ENCODE assay signal across 1 cellular context in the genomic region with DNA sequence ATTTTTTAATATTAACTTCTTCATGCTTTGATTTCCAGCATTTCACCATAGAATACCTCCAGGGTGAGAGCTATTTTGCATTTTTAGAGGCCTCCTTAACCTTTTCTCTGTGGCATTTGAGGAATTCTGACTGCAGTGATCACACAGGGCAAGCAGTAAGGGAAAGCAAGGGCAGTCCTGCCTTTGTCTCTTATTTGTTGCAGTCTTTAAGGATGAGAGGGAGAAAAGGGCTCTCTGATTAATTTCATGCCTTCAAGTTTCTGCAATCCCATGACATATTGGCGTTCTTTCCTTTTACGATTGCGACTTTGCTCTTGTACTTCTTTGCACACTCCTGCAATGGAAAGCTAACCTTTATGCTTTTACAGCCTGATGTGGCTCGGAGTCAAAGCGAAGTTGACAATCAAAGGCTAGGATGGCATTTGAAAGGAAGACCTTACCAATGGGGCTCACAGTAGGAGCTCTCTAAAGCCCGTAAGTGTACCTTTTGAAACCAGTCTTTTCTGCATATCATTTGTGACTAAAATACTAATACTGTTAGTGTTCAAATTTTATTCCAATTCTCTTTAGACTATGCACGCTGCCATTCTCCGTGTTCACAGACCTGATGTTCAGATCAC.
A peak's percentile ranks its signal among the peaks of the same experiment; 100 is the strongest.
TF ChIP-seq lines count a peak whose summit lies in the region.

No MANE protein-coding gene starts in this region.

TF ChIP-seq in H1, 55 proteins besides CTCF, POLR2A, EP300 and RAD21:
- TF ChIP-seq, protein P1, sequence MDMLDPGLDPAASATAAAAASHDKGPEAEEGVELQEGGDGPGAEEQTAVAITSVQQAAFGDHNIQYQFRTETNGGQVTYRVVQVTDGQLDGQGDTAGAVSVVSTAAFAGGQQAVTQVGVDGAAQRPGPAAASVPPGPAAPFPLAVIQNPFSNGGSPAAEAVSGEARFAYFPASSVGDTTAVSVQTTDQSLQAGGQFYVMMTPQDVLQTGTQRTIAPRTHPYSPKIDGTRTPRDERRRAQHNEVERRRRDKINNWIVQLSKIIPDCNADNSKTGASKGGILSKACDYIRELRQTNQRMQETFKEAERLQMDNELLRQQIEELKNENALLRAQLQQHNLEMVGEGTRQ (IDR thresholded peaks at IDR 0.05; ENCODE audit: low read length) = no peak
- peak; percentile 80 for TF ChIP-seq ASH2L (IDR thresholded peaks at IDR 0.05; ENCODE audit: low read length)
- TF ChIP-seq, protein P2, sequence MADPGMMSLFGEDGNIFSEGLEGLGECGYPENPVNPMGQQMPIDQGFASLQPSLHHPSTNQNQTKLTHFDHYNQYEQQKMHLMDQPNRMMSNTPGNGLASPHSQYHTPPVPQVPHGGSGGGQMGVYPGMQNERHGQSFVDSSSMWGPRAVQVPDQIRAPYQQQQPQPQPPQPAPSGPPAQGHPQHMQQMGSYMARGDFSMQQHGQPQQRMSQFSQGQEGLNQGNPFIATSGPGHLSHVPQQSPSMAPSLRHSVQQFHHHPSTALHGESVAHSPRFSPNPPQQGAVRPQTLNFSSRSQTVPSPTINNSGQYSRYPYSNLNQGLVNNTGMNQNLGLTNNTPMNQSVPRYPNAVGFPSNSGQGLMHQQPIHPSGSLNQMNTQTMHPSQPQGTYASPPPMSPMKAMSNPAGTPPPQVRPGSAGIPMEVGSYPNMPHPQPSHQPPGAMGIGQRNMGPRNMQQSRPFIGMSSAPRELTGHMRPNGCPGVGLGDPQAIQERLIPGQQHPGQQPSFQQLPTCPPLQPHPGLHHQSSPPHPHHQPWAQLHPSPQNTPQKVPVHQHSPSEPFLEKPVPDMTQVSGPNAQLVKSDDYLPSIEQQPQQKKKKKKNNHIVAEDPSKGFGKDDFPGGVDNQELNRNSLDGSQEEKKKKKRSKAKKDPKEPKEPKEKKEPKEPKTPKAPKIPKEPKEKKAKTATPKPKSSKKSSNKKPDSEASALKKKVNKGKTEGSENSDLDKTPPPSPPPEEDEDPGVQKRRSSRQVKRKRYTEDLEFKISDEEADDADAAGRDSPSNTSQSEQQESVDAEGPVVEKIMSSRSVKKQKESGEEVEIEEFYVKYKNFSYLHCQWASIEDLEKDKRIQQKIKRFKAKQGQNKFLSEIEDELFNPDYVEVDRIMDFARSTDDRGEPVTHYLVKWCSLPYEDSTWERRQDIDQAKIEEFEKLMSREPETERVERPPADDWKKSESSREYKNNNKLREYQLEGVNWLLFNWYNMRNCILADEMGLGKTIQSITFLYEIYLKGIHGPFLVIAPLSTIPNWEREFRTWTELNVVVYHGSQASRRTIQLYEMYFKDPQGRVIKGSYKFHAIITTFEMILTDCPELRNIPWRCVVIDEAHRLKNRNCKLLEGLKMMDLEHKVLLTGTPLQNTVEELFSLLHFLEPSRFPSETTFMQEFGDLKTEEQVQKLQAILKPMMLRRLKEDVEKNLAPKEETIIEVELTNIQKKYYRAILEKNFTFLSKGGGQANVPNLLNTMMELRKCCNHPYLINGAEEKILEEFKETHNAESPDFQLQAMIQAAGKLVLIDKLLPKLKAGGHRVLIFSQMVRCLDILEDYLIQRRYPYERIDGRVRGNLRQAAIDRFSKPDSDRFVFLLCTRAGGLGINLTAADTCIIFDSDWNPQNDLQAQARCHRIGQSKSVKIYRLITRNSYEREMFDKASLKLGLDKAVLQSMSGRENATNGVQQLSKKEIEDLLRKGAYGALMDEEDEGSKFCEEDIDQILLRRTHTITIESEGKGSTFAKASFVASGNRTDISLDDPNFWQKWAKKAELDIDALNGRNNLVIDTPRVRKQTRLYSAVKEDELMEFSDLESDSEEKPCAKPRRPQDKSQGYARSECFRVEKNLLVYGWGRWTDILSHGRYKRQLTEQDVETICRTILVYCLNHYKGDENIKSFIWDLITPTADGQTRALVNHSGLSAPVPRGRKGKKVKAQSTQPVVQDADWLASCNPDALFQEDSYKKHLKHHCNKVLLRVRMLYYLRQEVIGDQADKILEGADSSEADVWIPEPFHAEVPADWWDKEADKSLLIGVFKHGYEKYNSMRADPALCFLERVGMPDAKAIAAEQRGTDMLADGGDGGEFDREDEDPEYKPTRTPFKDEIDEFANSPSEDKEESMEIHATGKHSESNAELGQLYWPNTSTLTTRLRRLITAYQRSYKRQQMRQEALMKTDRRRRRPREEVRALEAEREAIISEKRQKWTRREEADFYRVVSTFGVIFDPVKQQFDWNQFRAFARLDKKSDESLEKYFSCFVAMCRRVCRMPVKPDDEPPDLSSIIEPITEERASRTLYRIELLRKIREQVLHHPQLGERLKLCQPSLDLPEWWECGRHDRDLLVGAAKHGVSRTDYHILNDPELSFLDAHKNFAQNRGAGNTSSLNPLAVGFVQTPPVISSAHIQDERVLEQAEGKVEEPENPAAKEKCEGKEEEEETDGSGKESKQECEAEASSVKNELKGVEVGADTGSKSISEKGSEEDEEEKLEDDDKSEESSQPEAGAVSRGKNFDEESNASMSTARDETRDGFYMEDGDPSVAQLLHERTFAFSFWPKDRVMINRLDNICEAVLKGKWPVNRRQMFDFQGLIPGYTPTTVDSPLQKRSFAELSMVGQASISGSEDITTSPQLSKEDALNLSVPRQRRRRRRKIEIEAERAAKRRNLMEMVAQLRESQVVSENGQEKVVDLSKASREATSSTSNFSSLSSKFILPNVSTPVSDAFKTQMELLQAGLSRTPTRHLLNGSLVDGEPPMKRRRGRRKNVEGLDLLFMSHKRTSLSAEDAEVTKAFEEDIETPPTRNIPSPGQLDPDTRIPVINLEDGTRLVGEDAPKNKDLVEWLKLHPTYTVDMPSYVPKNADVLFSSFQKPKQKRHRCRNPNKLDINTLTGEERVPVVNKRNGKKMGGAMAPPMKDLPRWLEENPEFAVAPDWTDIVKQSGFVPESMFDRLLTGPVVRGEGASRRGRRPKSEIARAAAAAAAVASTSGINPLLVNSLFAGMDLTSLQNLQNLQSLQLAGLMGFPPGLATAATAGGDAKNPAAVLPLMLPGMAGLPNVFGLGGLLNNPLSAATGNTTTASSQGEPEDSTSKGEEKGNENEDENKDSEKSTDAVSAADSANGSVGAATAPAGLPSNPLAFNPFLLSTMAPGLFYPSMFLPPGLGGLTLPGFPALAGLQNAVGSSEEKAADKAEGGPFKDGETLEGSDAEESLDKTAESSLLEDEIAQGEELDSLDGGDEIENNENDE (IDR thresholded peaks at IDR 0.05; ENCODE audit: insufficient replicate concordance, low read length) = peak; percentile 29
- peak; percentile 85 for TF ChIP-seq RBBP5 (IDR thresholded peaks at IDR 0.05; ENCODE audit: borderline replicate concordance, low read depth, low read length)
- no peak for TF ChIP-seq FOSL1 (IDR thresholded peaks at IDR 0.05; ENCODE audit: insufficient read depth, low read depth, low read length)
- peak; percentile 83 for TF ChIP-seq TEAD4 (IDR thresholded peaks at IDR 0.05; ENCODE audit: low read depth, low read length)
